1 cellular context compared by ENCODE assay signal in genomic region chr20:44447827-44448419, GRCh38.
A peak's percentile ranks its signal among the peaks of the same experiment; 100 is the strongest.
TF ChIP-seq lines count a peak whose summit lies in the region.

No MANE protein-coding gene starts in this region.

TF ChIP-seq in HepG2, 621 proteins besides CTCF, POLR2A, EP300 and RAD21 (continues in another document):
- 0 out of 2 replicates have a peak, but pooled peaks have one; percentile 41 for TF ChIP-seq ZNF644 (CRISPR knock-in tag; IDR thresholded peaks at IDR 0.05; ENCODE audit: low read depth)
- TF ChIP-seq TCF12 (IDR thresholded peaks at IDR 0.05) = no peak
- TF ChIP-seq TCF12 (CRISPR knock-in tag; IDR thresholded peaks at IDR 0.05) = no peak
- no peak for TF ChIP-seq ZBTB7B (CRISPR knock-in tag; IDR thresholded peaks at IDR 0.05)
- no peak for TF ChIP-seq PHF20 (CRISPR knock-in tag; IDR thresholded peaks at IDR 0.05)
- TF ChIP-seq ZBTB20 (CRISPR knock-in tag; IDR thresholded peaks at IDR 0.05; ENCODE audit: borderline replicate concordance, low read depth) = no peak
- no peak for TF ChIP-seq PAWR (CRISPR knock-in tag; IDR thresholded peaks at IDR 0.05; ENCODE audit: borderline replicate concordance)
- TF ChIP-seq ZNF547 (CRISPR knock-in tag; IDR thresholded peaks at IDR 0.05) = no peak
- TF ChIP-seq RORA (CRISPR knock-in tag; IDR thresholded peaks at IDR 0.05) = no peak
- TF ChIP-seq E2F1 (CRISPR knock-in tag; IDR thresholded peaks at IDR 0.05) = no peak
- no peak; a peak in 1 of 4 replicates for TF ChIP-seq HMGXB4 (CRISPR knock-in tag; IDR thresholded peaks at IDR 0.05; ENCODE audit: borderline replicate concordance in 1 of 2, low read depth in 1 of 2)
- peak; percentile 18; the same call in 1 of the 2 replicates for TF ChIP-seq GATAD2A (CRISPR knock-in tag; IDR thresholded peaks at IDR 0.05)
- TF ChIP-seq ZNF563 (CRISPR knock-in tag; IDR thresholded peaks at IDR 0.05) = 0 out of 2 replicates have a peak, but pooled peaks have one; percentile 52
- no peak for TF ChIP-seq ZNF44 (CRISPR knock-in tag; IDR thresholded peaks at IDR 0.05)
- TF ChIP-seq MAX (IDR thresholded peaks at IDR 0.05) = peak; percentile 46; the same call in 1 of the 2 replicates
- TF ChIP-seq RELA (CRISPR knock-in tag; IDR thresholded peaks at IDR 0.05) = no peak
- TF ChIP-seq ZBTB43 (CRISPR knock-in tag; conservative IDR thresholded peaks at IDR 0.05) = no peak
- no peak for TF ChIP-seq GMEB2 (CRISPR knock-in tag; IDR thresholded peaks at IDR 0.05; ENCODE audit: low read depth)
- TF ChIP-seq SNAI1 (CRISPR knock-in tag; IDR thresholded peaks at IDR 0.05; ENCODE audit: borderline replicate concordance) = no peak
- TF ChIP-seq ATF4 (CRISPR knock-in tag; IDR thresholded peaks at IDR 0.05) = no peak
- no peak for TF ChIP-seq LBX2 (CRISPR knock-in tag; IDR thresholded peaks at IDR 0.05; ENCODE audit: borderline replicate concordance)
- TF ChIP-seq SSRP1 (CRISPR knock-in tag; IDR thresholded peaks at IDR 0.05) = no peak
- TF ChIP-seq ZNF3 (CRISPR knock-in tag; IDR thresholded peaks at IDR 0.05) = 0 out of 2 replicates have a peak, but pooled peaks have one; percentile 40
- TF ChIP-seq E2F2 (CRISPR knock-in tag; IDR thresholded peaks at IDR 0.05; ENCODE audit: borderline replicate concordance) = no peak
- no peak for TF ChIP-seq ZNF556 (CRISPR knock-in tag; IDR thresholded peaks at IDR 0.05; ENCODE audit: borderline replicate concordance)
- TF ChIP-seq GLMP (CRISPR knock-in tag; IDR thresholded peaks at IDR 0.05; ENCODE audit: borderline replicate concordance) = no peak
- no peak for TF ChIP-seq ZSCAN20 (CRISPR knock-in tag; IDR thresholded peaks at IDR 0.05; ENCODE audit: borderline replicate concordance)
- no peak for TF ChIP-seq SIX1 (CRISPR knock-in tag; IDR thresholded peaks at IDR 0.05; ENCODE audit: borderline replicate concordance)
- no peak for TF ChIP-seq ZNF101 (CRISPR knock-in tag; IDR thresholded peaks at IDR 0.05; ENCODE audit: borderline replicate concordance, low read depth)
- no peak for TF ChIP-seq ZBTB39 (CRISPR knock-in tag; IDR thresholded peaks at IDR 0.05)
- TF ChIP-seq ELF1 (CRISPR knock-in tag; IDR thresholded peaks at IDR 0.05) = peak; percentile 51; the same call in 1 of the 2 replicates
- 0 out of 2 replicates have a peak, but pooled peaks have one; percentile 48 for TF ChIP-seq BORCS8-MEF2B (CRISPR knock-in tag; IDR thresholded peaks at IDR 0.05)
- TF ChIP-seq TOPORS (CRISPR knock-in tag; IDR thresholded peaks at IDR 0.05) = no peak
- TF ChIP-seq ZNF704 (CRISPR knock-in tag; IDR thresholded peaks at IDR 0.05; ENCODE audit: borderline replicate concordance) = no peak
- TF ChIP-seq JUN (CRISPR knock-in tag; IDR thresholded peaks at IDR 0.05) = no peak
- no peak for TF ChIP-seq ZMAT3 (CRISPR knock-in tag; conservative IDR thresholded peaks at IDR 0.05)
- no peak for TF ChIP-seq PHB2 (IDR thresholded peaks at IDR 0.05; ENCODE audit: partially characterized antibody)
- TF ChIP-seq SMARCE1 (IDR thresholded peaks at IDR 0.05; ENCODE audit: borderline replicate concordance) = no peak
- TF ChIP-seq RERE (CRISPR knock-in tag; IDR thresholded peaks at IDR 0.05; ENCODE audit: low read depth) = no peak
- 0 out of 2 replicates have a peak, but pooled peaks have one; percentile 41 for TF ChIP-seq ZNF335 (CRISPR knock-in tag; IDR thresholded peaks at IDR 0.05)
- TF ChIP-seq KDM1A (CRISPR knock-in tag; IDR thresholded peaks at IDR 0.05) = peak; percentile 89
- TF ChIP-seq ARNT2 (CRISPR knock-in tag; IDR thresholded peaks at IDR 0.05; ENCODE audit: low read depth) = no peak
- no peak for TF ChIP-seq SIN3B (IDR thresholded peaks at IDR 0.05; ENCODE audit: low read length)
- no peak for TF ChIP-seq CERS6 (CRISPR knock-in tag; IDR thresholded peaks at IDR 0.05)
